In the genomic region with DNA sequence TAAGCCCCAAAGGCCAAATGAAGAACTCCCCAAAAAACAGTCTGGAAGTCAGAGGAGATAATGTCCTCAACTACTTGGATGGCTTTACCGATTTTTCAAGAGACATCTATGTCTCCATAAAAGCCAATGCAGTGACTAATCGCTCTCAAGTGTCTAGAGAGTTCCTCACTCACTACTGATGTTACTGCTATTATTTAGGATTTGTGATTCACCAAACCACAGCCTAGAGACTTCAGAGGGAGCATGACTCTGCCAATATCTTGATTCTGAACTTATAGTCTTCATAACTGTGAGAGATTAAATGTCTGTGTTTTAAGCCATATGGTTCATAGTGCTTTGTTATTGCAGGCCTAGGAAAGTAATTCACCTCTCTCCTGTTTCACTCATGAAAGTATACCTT, we compare ENCODE assay signal across 15 cellular contexts.
DNase-seq lines count a peak whose midpoint lies in the region; ATAC-seq, FAIRE-seq and TF ChIP-seq lines count a peak whose summit lies in the region.
"Had no signal": no experiment of that assay in that cellular context is flagged by ENCODE, and none has a peak within 500 bp of the region (broad histone marks: within the 10 kb centered on the region; RNA-seq: fewer than 3 reads in every experiment).

No MANE protein-coding gene starts in this region.

- H3K9me3 ChIP-seq in skeletal muscle satellite cell (replicated peaks; ENCODE audit: low read length) (no peaks in the 10 kb centered on the region), spleen (no peaks in the 10 kb centered on the region)
- H3K9me3 ChIP-seq: upper lobe of left lung had no signal

- H3K4me3 ChIP-seq in skeletal muscle satellite cell (ENCODE audit: low read length) (no peak overlapping the region), spleen (no peak overlapping the region)
- H3K4me3 ChIP-seq: upper lobe of left lung had no signal

- DNase-seq in GM04503 (ENCODE audit: low read depth) = peak; percentile 68
- DNase-seq in RCC 7860 (ENCODE audit: low spot score) = peak; percentile 65
- DNase-seq in epithelial cell of prostate (ENCODE audit: low read depth, low spot score) = peak; percentile 51
- no peak for DNase-seq in spleen
- DNase-seq: activated naive CD4-positive, alpha-beta T cell treated with anti-CD3 and anti-CD28 coated beads, Interleukin-2, amount 10 ng/mL, durations not matched to agents 7 days and 5 days; CD8-positive, alpha-beta memory T cell; GF-D8; natural killer cell; NCI-H2171 treated with DMSO at 0.1 percent for 48 hours; stimulated activated CD4-positive, alpha-beta T cell treated with anti-CD3 and anti-CD28 coated beads, Interleukin-4, amount 100 ng/mL, for 1 hour; upper lobe of left lung had no signal

- H3K4me1 ChIP-seq in skeletal muscle satellite cell (ENCODE audit: control insufficient read depth, insufficient read depth, low read length) (peaks cover 28% of the 10 kb centered on the region), spleen (no peaks in the 10 kb centered on the region)
- H3K4me1 ChIP-seq: upper lobe of left lung had no signal

- TF ChIP-seq CTCF in spleen (IDR thresholded peaks at IDR 0.05 in 8 of 11, conservative IDR thresholded peaks at IDR 0.05 in 3 of 11) = no peak

- WGBS in spleen, 5 donors = 76 to 95% (median 88%) methylated on average over 2 of the region's 2 CpGs

- FAIRE-seq in RCC 7860 (lab: Jason Lieb, UNC) = peak; percentile 79

- peak overlapping the region; percentile 18 for H3K4me2 ChIP-seq in skeletal muscle satellite cell (ENCODE audit: low read length)

- H3K36me3 ChIP-seq in skeletal muscle satellite cell (ENCODE audit: insufficient read depth, low read length) (no peaks in the 10 kb centered on the region), spleen (no peaks in the 10 kb centered on the region)
- H3K36me3 ChIP-seq: upper lobe of left lung had no signal

- H3K27me3 ChIP-seq in skeletal muscle satellite cell (ENCODE audit: control insufficient read depth, insufficient read depth, low read length) (no peaks in the 10 kb centered on the region), spleen (replicated peaks in 1 of 7) (no peaks in the 10 kb centered on the region)
- H3K27me3 ChIP-seq: upper lobe of left lung had no signal

- H3K27ac ChIP-seq in epithelial cell of prostate = no peak overlapping the region
- H3K27ac ChIP-seq in spleen = no peak overlapping the region
- H3K27ac ChIP-seq: upper lobe of left lung had no signal

- no peak overlapping the region for H3K9ac ChIP-seq in skeletal muscle satellite cell (ENCODE audit: low read depth, low read length)

- intact Hi-C loops in spleen (cut with DNase I; ENCODE audit: low total_unique reads) = no loop called here

- no peak for TF ChIP-seq POLR2A in spleen (IDR thresholded peaks at IDR 0.05)

- ATAC-seq in HG02981 (IDR thresholded peaks at IDR 0.05; ENCODE audit: unreplicated experiment) (no peak), GM18517 (IDR thresholded peaks at IDR 0.05; ENCODE audit: unreplicated experiment) (no peak)
- ATAC-seq: HCT116, natural killer cell had no signal
